ENCODE assay signal across 1 cellular context in genomic region chr1:46718727-46719622, GRCh38.
TF ChIP-seq lines count a peak whose summit lies in the region.

Gene EFCAB14, minus strand, starts transcription at chr1:46719114. Its CDS starts 1,027 bp downstream, at chr1:46718087.

TF ChIP-seq in HepG2, 621 proteins besides CTCF, POLR2A, EP300 and RAD21 (continued from another document):
- no peak for TF ChIP-seq FOXO4 (CRISPR knock-in tag; conservative IDR thresholded peaks at IDR 0.05)
- no peak for TF ChIP-seq ATRX (CRISPR knock-in tag; IDR thresholded peaks at IDR 0.05; ENCODE audit: borderline replicate concordance)
- no peak for TF ChIP-seq MEIS1 (CRISPR knock-in tag; IDR thresholded peaks at IDR 0.05; ENCODE audit: borderline replicate concordance)
- peak; percentile 86 for TF ChIP-seq ZMYM4 (CRISPR knock-in tag; IDR thresholded peaks at IDR 0.05)
- no peak for TF ChIP-seq SMARCE1 (IDR thresholded peaks at IDR 0.05; ENCODE audit: borderline replicate concordance)
- TF ChIP-seq ZFP36L2 (CRISPR knock-in tag; IDR thresholded peaks at IDR 0.05) = no peak
- peak; percentile 91 for TF ChIP-seq MAZ (IDR thresholded peaks at IDR 0.05; ENCODE audit: borderline replicate concordance, low read depth, low read length)
- peak; percentile 93 for TF ChIP-seq MAZ (CRISPR knock-in tag; IDR thresholded peaks at IDR 0.05; ENCODE audit: low read depth)
